22 cellular contexts compared by ENCODE assay signal in genomic region chr1:179043266-179043665, GRCh38.
"Had no signal": no experiment of that assay in that cellular context is flagged by ENCODE, and none has a peak within 500 bp of the region (broad histone marks: within the 10 kb centered on the region; RNA-seq: fewer than 3 reads in every experiment).

No MANE protein-coding gene starts in this region.

- H3K9me3 Mint-ChIP-seq: natural killer cell; neural crest cell; stimulated activated naive B cell treated with anti-CD40 and anti-IgM and Interleukin-4, amounts not matched to agents 10 μg/mL and 1 μg/mL and 100 μg/mL, for 72 hours; stimulated activated naive CD8-positive, alpha-beta T cell treated with anti-CD3 and anti-CD28 coated beads, Interleukin-15, amount 100 ng/mL, for 72 hours had no signal

- H3K4me3 ChIP-seq: dorsolateral prefrontal cortex, heart right ventricle, prostate gland, skin epidermis, testis, tibial nerve had no signal

- H3K4me3 Mint-ChIP-seq: natural killer cell; neural crest cell; stimulated activated naive B cell treated with anti-CD40 and anti-IgM and Interleukin-4, amounts not matched to agents 10 μg/mL and 1 μg/mL and 100 μg/mL, for 72 hours; stimulated activated naive CD8-positive, alpha-beta T cell treated with anti-CD3 and anti-CD28 coated beads, Interleukin-15, amount 100 ng/mL, for 72 hours had no signal

- H3K9ac ChIP-seq: parathyroid adenoma had no signal

- H3K27ac ChIP-seq: dorsolateral prefrontal cortex, heart right ventricle, parathyroid adenoma, prostate gland, skin epidermis, testis, tibial nerve had no signal

- H3K4me1 ChIP-seq: parathyroid adenoma, prostate gland had no signal

- FAIRE-seq: frontal cortex had no signal

- DNase-seq: cortex of kidney; dorsolateral prefrontal cortex; effector CD8-positive, alpha-beta T cell; heart right ventricle; hypothalamus; islet precursor cell; mammary epithelial cell; natural killer cell; occipital lobe; retina; stimulated activated CD4-positive, alpha-beta T cell treated with anti-CD3 and anti-CD28 coated beads, Interleukin-2, amount 100 ng/mL, for 24 hours; stimulated activated CD4-positive, alpha-beta T cell treated with anti-CD3 and anti-CD28 coated beads, Interleukin-4, amount 100 ng/mL, for 4 hours; stimulated activated naive B cell treated with anti-CD40 and anti-IgM and Interleukin-4, amounts not matched to agents 10 μg/mL and 1 μg/mL and 100 μg/mL, for 72 hours; stimulated activated naive CD8-positive, alpha-beta T cell treated with anti-CD3 and anti-CD28 coated beads, Interleukin-15, amount 100 ng/mL, for 72 hours; testis had no signal

- H3K27ac Mint-ChIP-seq: natural killer cell; stimulated activated naive B cell treated with anti-CD40 and anti-IgM and Interleukin-4, amounts not matched to agents 10 μg/mL and 1 μg/mL and 100 μg/mL, for 72 hours had no signal

- H3K27me3 Mint-ChIP-seq: stimulated activated naive B cell treated with anti-CD40 and anti-IgM and Interleukin-4, amounts not matched to agents 10 μg/mL and 1 μg/mL and 100 μg/mL, for 72 hours; stimulated activated naive CD8-positive, alpha-beta T cell treated with anti-CD3 and anti-CD28 coated beads, Interleukin-15, amount 100 ng/mL, for 72 hours had no signal

- H3K27me3 ChIP-seq: dorsolateral prefrontal cortex, heart right ventricle, testis, tibial nerve had no signal

- H2AFZ ChIP-seq: parathyroid adenoma had no signal

- H3K36me3 Mint-ChIP-seq: natural killer cell had no signal

- H3K9me3 ChIP-seq: heart right ventricle, prostate gland, testis, tibial nerve had no signal

- ATAC-seq: left lobe of liver; stimulated activated naive B cell treated with anti-CD40 and anti-IgM and Interleukin-4, amounts not matched to agents 10 μg/mL and 1 μg/mL and 100 μg/mL, for 72 hours; stimulated activated naive CD8-positive, alpha-beta T cell treated with anti-CD3 and anti-CD28 coated beads, Interleukin-15, amount 100 ng/mL, for 72 hours had no signal

- H3K36me3 ChIP-seq: prostate gland had no signal
